1 cellular context compared by ENCODE assay signal in the genomic region with DNA sequence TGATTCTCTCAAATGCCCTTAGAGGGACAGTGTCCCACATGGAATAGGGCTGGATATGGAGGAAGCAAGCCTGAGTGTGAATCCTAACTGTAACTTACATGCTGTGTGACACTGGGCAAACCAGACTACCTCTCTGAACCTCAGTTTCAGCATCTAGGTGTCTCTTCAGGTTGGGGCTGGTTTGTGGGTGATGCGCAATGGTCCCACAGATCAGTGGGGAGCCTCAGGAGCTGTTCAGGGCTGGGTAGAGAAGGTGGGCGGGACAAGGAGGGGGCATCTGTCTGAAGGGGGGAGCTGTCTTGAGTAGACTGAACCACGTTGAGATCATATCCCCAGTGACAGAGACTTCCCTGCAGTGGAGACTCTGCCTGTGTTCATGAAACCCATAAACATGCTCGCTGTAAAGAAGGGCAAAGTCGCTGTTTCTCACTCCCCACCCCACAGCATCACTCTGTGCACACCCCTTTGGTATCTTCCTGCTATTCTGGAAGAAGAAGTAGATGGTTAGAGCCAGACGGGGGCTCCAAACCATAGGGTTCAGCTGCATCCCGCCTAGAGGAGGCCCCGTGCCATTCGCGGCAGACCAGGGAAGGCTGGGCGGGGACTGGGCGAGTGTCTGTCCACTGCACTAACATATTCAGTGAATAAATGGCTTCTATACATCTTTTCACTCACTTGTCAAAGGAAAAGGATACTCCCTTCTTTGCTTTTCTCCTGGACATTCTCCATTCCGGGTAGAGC.
TF ChIP-seq lines count a peak whose summit lies in the region.

No MANE protein-coding gene starts in this region.

TF ChIP-seq in WTC11, 78 proteins besides CTCF, POLR2A, EP300 and RAD21 (continued from another document):
- TF ChIP-seq, protein P1, sequence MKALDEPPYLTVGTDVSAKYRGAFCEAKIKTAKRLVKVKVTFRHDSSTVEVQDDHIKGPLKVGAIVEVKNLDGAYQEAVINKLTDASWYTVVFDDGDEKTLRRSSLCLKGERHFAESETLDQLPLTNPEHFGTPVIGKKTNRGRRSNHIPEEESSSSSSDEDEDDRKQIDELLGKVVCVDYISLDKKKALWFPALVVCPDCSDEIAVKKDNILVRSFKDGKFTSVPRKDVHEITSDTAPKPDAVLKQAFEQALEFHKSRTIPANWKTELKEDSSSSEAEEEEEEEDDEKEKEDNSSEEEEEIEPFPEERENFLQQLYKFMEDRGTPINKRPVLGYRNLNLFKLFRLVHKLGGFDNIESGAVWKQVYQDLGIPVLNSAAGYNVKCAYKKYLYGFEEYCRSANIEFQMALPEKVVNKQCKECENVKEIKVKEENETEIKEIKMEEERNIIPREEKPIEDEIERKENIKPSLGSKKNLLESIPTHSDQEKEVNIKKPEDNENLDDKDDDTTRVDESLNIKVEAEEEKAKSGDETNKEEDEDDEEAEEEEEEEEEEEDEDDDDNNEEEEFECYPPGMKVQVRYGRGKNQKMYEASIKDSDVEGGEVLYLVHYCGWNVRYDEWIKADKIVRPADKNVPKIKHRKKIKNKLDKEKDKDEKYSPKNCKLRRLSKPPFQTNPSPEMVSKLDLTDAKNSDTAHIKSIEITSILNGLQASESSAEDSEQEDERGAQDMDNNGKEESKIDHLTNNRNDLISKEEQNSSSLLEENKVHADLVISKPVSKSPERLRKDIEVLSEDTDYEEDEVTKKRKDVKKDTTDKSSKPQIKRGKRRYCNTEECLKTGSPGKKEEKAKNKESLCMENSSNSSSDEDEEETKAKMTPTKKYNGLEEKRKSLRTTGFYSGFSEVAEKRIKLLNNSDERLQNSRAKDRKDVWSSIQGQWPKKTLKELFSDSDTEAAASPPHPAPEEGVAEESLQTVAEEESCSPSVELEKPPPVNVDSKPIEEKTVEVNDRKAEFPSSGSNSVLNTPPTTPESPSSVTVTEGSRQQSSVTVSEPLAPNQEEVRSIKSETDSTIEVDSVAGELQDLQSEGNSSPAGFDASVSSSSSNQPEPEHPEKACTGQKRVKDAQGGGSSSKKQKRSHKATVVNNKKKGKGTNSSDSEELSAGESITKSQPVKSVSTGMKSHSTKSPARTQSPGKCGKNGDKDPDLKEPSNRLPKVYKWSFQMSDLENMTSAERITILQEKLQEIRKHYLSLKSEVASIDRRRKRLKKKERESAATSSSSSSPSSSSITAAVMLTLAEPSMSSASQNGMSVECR (CRISPR knock-in tag; IDR thresholded peaks at IDR 0.05; ENCODE audit: borderline replicate concordance), result no peak
- TF ChIP-seq HMGA2 (CRISPR knock-in tag; IDR thresholded peaks at IDR 0.05), result no peak
- TF ChIP-seq CREB1 (CRISPR knock-in tag; IDR thresholded peaks at IDR 0.05), result no peak
- TF ChIP-seq FOXK1 (CRISPR knock-in tag; IDR thresholded peaks at IDR 0.05), result no peak
- TF ChIP-seq NFE2L1 (CRISPR knock-in tag; IDR thresholded peaks at IDR 0.05), result no peak
- TF ChIP-seq MYBL2 (CRISPR knock-in tag; IDR thresholded peaks at IDR 0.05), result no peak
- TF ChIP-seq, protein P2, sequence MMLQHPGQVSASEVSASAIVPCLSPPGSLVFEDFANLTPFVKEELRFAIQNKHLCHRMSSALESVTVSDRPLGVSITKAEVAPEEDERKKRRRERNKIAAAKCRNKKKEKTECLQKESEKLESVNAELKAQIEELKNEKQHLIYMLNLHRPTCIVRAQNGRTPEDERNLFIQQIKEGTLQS (CRISPR knock-in tag; conservative IDR thresholded peaks at IDR 0.05), result no peak
- no peak for TF ChIP-seq AR (CRISPR knock-in tag; IDR thresholded peaks at IDR 0.05)
- TF ChIP-seq CBFB (CRISPR knock-in tag; IDR thresholded peaks at IDR 0.05; ENCODE audit: low read depth), result no peak
- TF ChIP-seq RORB (CRISPR knock-in tag; IDR thresholded peaks at IDR 0.05), result no peak
